ENCODE assay signal across 1 cellular context in the genomic region with DNA sequence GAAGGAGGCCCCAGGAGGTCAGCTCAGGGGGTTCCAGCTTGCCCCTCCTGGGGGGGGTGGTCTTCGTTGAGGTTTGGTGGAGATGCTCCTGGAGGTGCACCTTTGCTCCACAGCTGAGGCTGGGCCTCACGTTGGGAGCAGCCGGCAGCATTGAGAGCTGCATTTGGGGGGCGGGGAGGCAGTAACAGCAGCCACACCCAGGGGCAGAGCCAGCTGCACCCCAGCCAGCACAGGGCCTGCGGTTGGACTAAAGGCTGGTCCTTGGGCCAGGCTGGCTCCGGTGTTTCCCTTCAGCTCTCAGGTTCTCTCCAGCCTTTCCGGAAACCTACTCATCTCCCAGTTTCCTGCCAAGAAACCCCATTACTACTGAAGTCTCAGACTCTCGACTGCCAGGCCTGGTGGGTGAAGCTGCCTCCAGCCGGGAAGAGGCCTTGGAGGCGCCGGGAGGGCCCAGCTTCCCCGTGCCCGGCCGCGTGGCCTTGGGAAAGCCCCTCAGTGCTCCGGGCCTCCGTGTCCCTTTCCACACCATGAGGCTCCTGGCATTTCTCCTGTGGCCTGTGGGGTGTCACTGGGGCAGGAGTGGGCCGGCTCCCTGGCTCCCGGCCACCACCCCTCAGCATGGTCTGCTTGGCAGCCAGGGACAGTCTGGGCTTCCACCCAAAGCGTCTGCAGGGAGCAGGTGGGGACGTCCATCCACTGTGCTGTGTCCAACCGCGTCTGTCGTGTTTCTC.
TF ChIP-seq lines count a peak whose summit lies in the region.

No MANE protein-coding gene starts in this region.

TF ChIP-seq in HEK293, 187 proteins besides CTCF, POLR2A, EP300 and RAD21 (continued from another document):
- TF ChIP-seq ZNF704 (tag by site-specific recombination; IDR thresholded peaks at IDR 0.05), result no peak
- peak; percentile 84 for TF ChIP-seq KLF1 (tag by site-specific recombination; IDR thresholded peaks at IDR 0.05)
- TF ChIP-seq ZIC2 (tag by site-specific recombination; IDR thresholded peaks at IDR 0.05), result peak; percentile 29; the same call in 1 of the 2 replicates
